33 cellular contexts compared by ENCODE assay signal in genomic region chr14:95049952-95050351, GRCh38.
"Had no signal": no experiment of that assay in that cellular context is flagged by ENCODE, and none has a peak within 500 bp of the region (broad histone marks: within the 10 kb centered on the region; RNA-seq: fewer than 3 reads in every experiment).

No MANE protein-coding gene starts in this region.

- H3K4me3 ChIP-seq: MG63 had no signal

- DNase-seq: Karpas-422, Kasumi-1, MG63, MM.1S, MV-4-11, NCI-H1048, NCI-H1092, NCI-H1092 treated with DMSO at 0.1 percent for 48 hours, NCI-H1105, NCI-H1105 treated with DMSO at 0.1 percent for 48 hours, NCI-H1417 treated with DMSO at 0.1 percent for 48 hours, NCI-H1436, NCI-H1436 treated with DMSO at 0.1 percent for 48 hours, NCI-H1694, NCI-H1694 treated with DMSO at 0.1 percent for 48 hours, NCI-H187, NCI-H187 treated with DMSO at 0.1 percent for 48 hours, NCI-H1930, NCI-H2029, NCI-H2029 treated with DMSO at 0.1 percent for 48 hours, NCI-H2081, NCI-H2081 treated with DMSO at 0.1 percent for 48 hours, NCI-H2107, NCI-H2171, NCI-H2171 treated with DMSO at 0.1 percent for 48 hours, NCI-H2227 treated with DMSO at 0.1 percent for 48 hours, NCI-H226, NCI-H345, NCI-H446, NCI-H446 treated with DMSO at 0.1 percent for 48 hours, NCI-H510A, NCI-H510A treated with DMSO at 0.1 percent for 48 hours, NCI-H524 had no signal

- H3K27me3 ChIP-seq: MG63 had no signal

- H3K9me3 ChIP-seq: MG63 had no signal

- H3K36me3 ChIP-seq: MG63 had no signal
